Comparison of ENCODE assay signal across 10 cellular contexts in genomic region chr10:113511419-113511818, GRCh38. TPM values are rescaled to one million over a fixed set of nuclear protein-coding genes. Genes with fewer than 3 reads are reported as not detected.
"Had no signal": no experiment of that assay in that cellular context is flagged by ENCODE, and none has a peak within 500 bp of the region (broad histone marks: within the 10 kb centered on the region; RNA-seq: fewer than 3 reads in every experiment).

No MANE protein-coding gene starts in this region.

- H3K4me3 ChIP-seq: K562 had no signal

- H3K4me3 Mint-ChIP-seq: IgD-negative memory B cell had no signal

- H3K9ac ChIP-seq: KMS-11 had no signal

- FAIRE-seq: HTR-8/SVneo, K562 had no signal

- H3K4me2 ChIP-seq: KMS-11 had no signal

- H3K27ac ChIP-seq: HL-60, KMS-11 had no signal

- ATAC-seq: K562 had no signal

- H3K27ac Mint-ChIP-seq: IgD-negative memory B cell had no signal

- DNase-seq: IMR-90, KBM-7, KG1 had no signal

- H3K4me1 Mint-ChIP-seq: IgD-negative memory B cell had no signal

RNA-seq across cellular contexts. Expression of gene HABP2, which starts 41.4 kb away (rescaled TPM):
- total RNA-seq: HT-29, HT1080, IMR-90 had no signal
- polyA plus RNA-seq: IgD-negative memory B cell, IMR-90, K562 had no signal
